In genomic region chr3:195077611-195078540, GRCh38 we compare ENCODE assay signal across 25 cellular contexts.
A peak's percentile ranks its signal among the peaks of the same experiment; 100 is the strongest.
DNase-seq lines count a peak whose midpoint lies in the region; ATAC-seq, FAIRE-seq and TF ChIP-seq lines count a peak whose summit lies in the region.
"Had no signal": no experiment of that assay in that cellular context is flagged by ENCODE, and none has a peak within 500 bp of the region (broad histone marks: within the 10 kb centered on the region; RNA-seq: fewer than 3 reads in every experiment).

No MANE protein-coding gene starts in this region.

- peak overlapping the region; percentile 50 for H3K23ac ChIP-seq in mesendoderm (ENCODE audit: low read length)

- peaks cover 4% of the 10 kb centered on the region for H3K79me1 ChIP-seq in mesendoderm (ENCODE audit: low read length)

- no peaks in the 10 kb centered on the region for H3K36me3 Mint-ChIP-seq in Caco-2 (ENCODE audit: insufficient read depth, unreplicated experiment)

- no peak overlapping the region for H3K18ac ChIP-seq in mesendoderm (ENCODE audit: low read length)

- no peaks in the 10 kb centered on the region; the same call in 1 of the 2 replicates for H4K20me1 ChIP-seq in K562 (replicated peaks; ENCODE audit: control insufficient read depth, insufficient read depth, low read length)

- BruUV-seq in Caco-2 (replicated peaks; lab: Mats Ljungman, UMichigan) (no TSS peak), K562 (replicated peaks; lab: Mats Ljungman, UMichigan) (no TSS peak)

- H3K27me3 Mint-ChIP-seq in Caco-2 (ENCODE audit: insufficient read depth, unreplicated experiment), result no peaks in the 10 kb centered on the region
- H3K27me3 Mint-ChIP-seq: activated T-cell treated with anti-CD3 and anti-CD28 coated beads, Interleukin-2, amount 50 U/mL, for 24 hours had no signal

- no peak for ATAC-seq in K562
- ATAC-seq: gastrocnemius medialis, mucosa of descending colon had no signal

- in situ Hi-C loops in K562 (cut with MboI), result no loop called here
- in situ Hi-C loops in HAP-1 (cut with MboI; ENCODE audit: low sequenced_read_pairs), result no loop called here

- H3K79me2 ChIP-seq in K562 (ENCODE audit: control insufficient read depth, insufficient read depth, low read length), result no peaks in the 10 kb centered on the region
- no peaks in the 10 kb centered on the region for H3K79me2 ChIP-seq in mesendoderm (ENCODE audit: control insufficient read depth, insufficient read depth, low read length)

- no peak overlapping the region for H2BK5ac ChIP-seq in mesendoderm (ENCODE audit: low read length)

- no peak overlapping the region; a peak in 1 of 4 replicates for H3K9ac ChIP-seq in K562 (ENCODE audit: insufficient read depth in 1 of 2, low read depth in 2 of 2, low read length in 2 of 2)
- H3K9ac ChIP-seq in mesendoderm (ENCODE audit: low read length), result no peak overlapping the region

- intact Hi-C loops in Caco-2 (cut with micrococcal nuclease; ENCODE audit: unreplicated experiment), result no loop called here
- intact Hi-C loops in K562 (cut with micrococcal nuclease), result no loop called here

- no peak overlapping the region for H4K5ac ChIP-seq in mesendoderm (ENCODE audit: low read length)

- H3K27ac Mint-ChIP-seq in Caco-2 (ENCODE audit: unreplicated experiment), result peak overlapping the region; percentile 10
- H3K27ac Mint-ChIP-seq: activated T-cell treated with anti-CD3 and anti-CD28 coated beads, Interleukin-2, amount 50 U/mL, for 24 hours had no signal

- no peak for TF ChIP-seq EP300 in K562 (IDR thresholded peaks at IDR 0.05; ENCODE audit: low read length)

- H3K4me1 Mint-ChIP-seq in Caco-2 (ENCODE audit: low read depth, unreplicated experiment), result peaks cover 17% of the 10 kb centered on the region

- CTCF ChIA-PET in Caco-2 (lab: Charles Lee) (interaction anchor here (1.0 kb wide), 1 partner anchor 395 kb away, joined by 3 read pairs; no protein-coding TSS in a partner anchor), K562 (lab: Yijun Ruan, JAX; ENCODE audit: low intra/inter-chr PET ratio) (no interaction called here)

- TF ChIP-seq POLR2A in K562 (conservative IDR thresholded peaks at IDR 0.05), result no peak

- no peak overlapping the region for H2BK120ac ChIP-seq in mesendoderm (ENCODE audit: low read depth, low read length)

- POLR2A ChIA-PET in Caco-2 (lab: Charles Lee) (interaction anchor here (0.6 kb wide), 1 partner anchor 113 kb away, joined by 3 read pairs; no protein-coding TSS in a partner anchor), K562 (lab: Yijun Ruan, JAX) (no interaction called here)

- H2BK15ac ChIP-seq in mesendoderm (replicated peaks; ENCODE audit: low read depth), result no peak overlapping the region

- H3K4me3 ChIP-seq in Caco-2 (ENCODE audit: low read depth, low read length), result no peak overlapping the region
- H3K4me3 ChIP-seq in K562, result no peak overlapping the region
- H3K4me3 ChIP-seq in mesendoderm (ENCODE audit: low read length), result no peak overlapping the region
- H3K4me3 ChIP-seq in HAP-1, result no peak overlapping the region
- H3K4me3 ChIP-seq: breast epithelium, gastrocnemius medialis, mucosa of descending colon had no signal

- no peaks in the 10 kb centered on the region for H3K9me1 ChIP-seq in K562 (ENCODE audit: control insufficient read depth, insufficient read depth, low read length)

- H3K27ac ChIP-seq in K562 (ENCODE audit: extremely low read depth, low read depth, low read length) (no peak overlapping the region), mesendoderm (ENCODE audit: low read depth, low read length) (no peak overlapping the region)
- H3K27ac ChIP-seq: breast epithelium, gastrocnemius medialis had no signal

- H3K4ac ChIP-seq in mesendoderm (ENCODE audit: low read depth, low read length), result no peak overlapping the region

- no peak for TF ChIP-seq RAD21 in K562 (CRISPR knock-in tag; conservative IDR thresholded peaks at IDR 0.05 in 1 of 2, IDR thresholded peaks at IDR 0.05 in 1 of 2)

- no peak overlapping the region for H2AFZ ChIP-seq in K562 (ENCODE audit: low read depth, low read length)

- H3K27me3 ChIP-seq in Caco-2 (replicated peaks; ENCODE audit: control insufficient read depth, insufficient read depth, low read length) (no peaks in the 10 kb centered on the region), K562 (ENCODE audit: control insufficient read depth in 2 of 2, insufficient read depth in 2 of 2, low read length in 2 of 2) (no peaks in the 10 kb centered on the region), mesendoderm (ENCODE audit: insufficient read depth, low read length, poor library complexity) (no peaks in the 10 kb centered on the region), HAP-1 (ENCODE audit: low read depth) (no peaks in the 10 kb centered on the region)
- H3K27me3 ChIP-seq: breast epithelium, gastrocnemius medialis had no signal

- no peak overlapping the region for H3K56ac ChIP-seq in mesendoderm (ENCODE audit: low read length)

- no peak for FAIRE-seq in K562 (lab: Jason Lieb, UNC)

- no peak overlapping the region for H2AK5ac ChIP-seq in mesendoderm (ENCODE audit: low read length)

- no peaks in the 10 kb centered on the region for H3K36me3 ChIP-seq in Caco-2 (ENCODE audit: control insufficient read depth, insufficient read depth, low read length)
- no peaks in the 10 kb centered on the region for H3K36me3 ChIP-seq in K562 (ENCODE audit: control insufficient read depth, insufficient read depth, low read length)
- no peaks in the 10 kb centered on the region for H3K36me3 ChIP-seq in mesendoderm (ENCODE audit: control insufficient read depth, insufficient read depth, low read length)
- no peaks in the 10 kb centered on the region for H3K36me3 ChIP-seq in HAP-1 (replicated peaks)
- H3K36me3 ChIP-seq: breast epithelium, gastrocnemius medialis had no signal

- 46% methylated on average over 22 of the region's 29 CpGs for WGBS in K562 (ENCODE audit: insufficient coverage, low coverage, missing lambda C conversion rate)
- WGBS in mesendoderm (ENCODE audit: extremely low coverage, insufficient coverage, low lambda C conversion rate), result no CpG with 5 or more reads among the region's 29 CpGs

- peaks cover 19% of the 10 kb centered on the region for H3K4me1 ChIP-seq in Caco-2
- H3K4me1 ChIP-seq in K562 (replicated peaks in 1 of 2; ENCODE audit: control insufficient read depth in 2 of 2, insufficient read depth in 2 of 2, low read length in 2 of 2), result peaks cover 0 to 37% of the 10 kb centered on the region in 2 experiments; a peak in 3 of 5 replicates
- H3K4me1 ChIP-seq in mesendoderm (ENCODE audit: control insufficient read depth, low read depth, low read length), result no peaks in the 10 kb centered on the region
- no peaks in the 10 kb centered on the region for H3K4me1 ChIP-seq in HAP-1

- no peak for TF ChIP-seq CTCF in Caco-2 (IDR thresholded peaks at IDR 0.05; ENCODE audit: insufficient read depth in 1 of 2, low read depth in 1 of 2, low read length in 1 of 2, severe bottlenecking in 1 of 2, unreplicated experiment in 1 of 2)
- TF ChIP-seq CTCF in K562 (IDR thresholded peaks at IDR 0.05 in 2 of 3, conservative IDR thresholded peaks at IDR 0.05 in 1 of 3; ENCODE audit: insufficient read depth in 2 of 3, low read depth in 1 of 3, low read length in 3 of 3), result no peak

- no peak overlapping the region for H4K8ac ChIP-seq in mesendoderm (ENCODE audit: low read depth, low read length)

- H3K4me2 ChIP-seq in K562 (ENCODE audit: insufficient read depth, low read length) (no peak overlapping the region), mesendoderm (ENCODE audit: low read length) (no peak overlapping the region)

- H3K9me3 ChIP-seq in Caco-2, result no peaks in the 10 kb centered on the region
- no peaks in the 10 kb centered on the region for H3K9me3 ChIP-seq in K562 (replicated peaks; ENCODE audit: control insufficient read depth, insufficient read depth, low read depth, low read length)
- H3K9me3 ChIP-seq in HAP-1, result no peaks in the 10 kb centered on the region
- H3K9me3 ChIP-seq: breast epithelium, gastrocnemius medialis, mucosa of descending colon had no signal

- DNase-seq in Caco-2 (no peak), NCI-H1694 (lab: John Stamatoyannopoulos, UW) (peak; percentile 52), K562 (ENCODE audit: extremely low read depth in 1 of 4, low spot score in 3 of 4) (no peak), mesendoderm (no peak), HAP-1 (ENCODE audit: low spot score in 2 of 2) (no peak), NCI-H2107 (lab: John Stamatoyannopoulos, UW) (no peak)
- no peak for DNase-seq in NK-92 treated with Interleukin-12 subunit alpha and Interleukin-12 subunit beta, amount 100 ng/mL, for 24 hours (lab: John Stamatoyannopoulos, UW)
- no peak for DNase-seq in stimulated activated CD4-positive, alpha-beta T cell treated with anti-CD3 and anti-CD28 coated beads, Interleukin-2, amount 100 ng/mL, for 24 hours
- DNase-seq: activated CD4-positive, CD25-positive, alpha-beta regulatory T cell treated with anti-CD3 and anti-CD28 coated beads, Interleukin-2, amount 50 U/mL, for 72 hours; activated CD8-positive, alpha-beta memory T cell treated with anti-CD3 and anti-CD28 coated beads for 24 hours; activated naive CD4-positive, alpha-beta T cell treated with Interleukin-2 at 50 U/mL for 16 hours; activated T-cell treated with anti-CD3 and anti-CD28 coated beads, Interleukin-2, amount 50 U/mL, for 24 hours; amniotic stem cell; cortex of kidney; gastrocnemius medialis; hypothalamus; KBM-7; MM.1S; NCI-H1436; NCI-H748 treated with DMSO at 0.1 percent for 48 hours; OCI-M1; SHP77; trophoblast cell had no signal

- H3K4me3 Mint-ChIP-seq in Caco-2 (ENCODE audit: unreplicated experiment), result no peak overlapping the region
- H3K4me3 Mint-ChIP-seq: activated T-cell treated with anti-CD3 and anti-CD28 coated beads, Interleukin-2, amount 50 U/mL, for 24 hours had no signal

- no peaks in the 10 kb centered on the region for H3K9me3 Mint-ChIP-seq in Caco-2 (ENCODE audit: unreplicated experiment)
- H3K9me3 Mint-ChIP-seq: activated T-cell treated with anti-CD3 and anti-CD28 coated beads, Interleukin-2, amount 50 U/mL, for 24 hours had no signal

TF ChIP-seq in K562, 482 proteins besides CTCF, POLR2A, EP300 and RAD21 (continues in another document):
- TF ChIP-seq KLF16 (IDR thresholded peaks at IDR 0.05) (no peak), GABPB2 (CRISPR knock-in tag; conservative IDR thresholded peaks at IDR 0.05) (no peak)
